In the genomic region with DNA sequence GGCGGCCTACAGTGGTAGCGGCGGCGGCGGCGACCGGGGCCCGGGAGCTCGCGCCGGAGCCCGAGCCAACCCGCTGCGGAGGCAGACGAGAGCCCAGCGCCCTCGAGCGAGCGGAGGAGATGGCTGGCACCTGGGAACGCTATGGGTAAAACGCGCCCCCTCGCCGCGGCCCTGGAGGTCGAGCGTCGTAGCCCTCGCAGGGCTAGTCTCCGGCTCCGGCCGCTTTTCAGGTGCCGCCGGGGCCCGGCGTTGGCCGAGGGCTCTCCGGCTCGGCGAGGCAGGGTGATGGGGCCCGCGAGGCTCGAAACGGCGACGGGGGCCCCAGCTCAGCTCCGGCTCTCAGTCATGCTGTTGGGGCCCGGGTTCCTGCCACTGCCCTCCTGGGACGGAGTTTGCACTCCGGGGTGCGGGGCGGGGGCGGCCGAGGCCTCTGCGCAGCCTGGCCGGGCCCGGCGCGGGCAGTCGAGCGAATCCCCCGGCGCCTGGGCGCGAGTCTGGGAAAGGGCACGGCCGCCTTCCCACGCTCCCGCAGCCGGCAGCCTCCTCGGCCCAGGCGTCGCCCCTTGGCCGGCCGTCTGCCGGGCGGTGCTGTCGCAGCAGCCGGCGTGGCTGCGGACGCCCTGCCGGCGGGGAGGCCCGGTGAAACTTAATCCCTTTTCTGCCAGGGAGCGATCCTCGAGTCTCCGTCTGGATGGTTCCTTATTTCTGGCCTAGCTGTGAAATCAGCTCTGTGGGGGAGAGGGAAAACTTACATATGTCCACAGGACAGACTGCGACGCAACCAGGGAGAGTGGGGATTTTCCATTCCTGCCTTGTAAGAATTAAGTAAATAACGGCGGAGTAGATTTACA, we compare ENCODE assay signal across 8 cellular contexts. TPM values are rescaled to one million over a fixed set of nuclear protein-coding genes. Genes with fewer than 3 reads are reported as not detected.
DNase-seq lines count a peak whose midpoint lies in the region; ATAC-seq and TF ChIP-seq lines count a peak whose summit lies in the region.

No MANE protein-coding gene starts in this region.

- peak; percentile 62 for ATAC-seq in GM19035 (IDR thresholded peaks at IDR 0.05; ENCODE audit: unreplicated experiment)
- peak; percentile 49 for ATAC-seq in HG03571 (IDR thresholded peaks at IDR 0.05; ENCODE audit: unreplicated experiment)

- intact Hi-C loops in breast epithelium (cut with DNase I; ENCODE audit: low total_unique reads) = no loop called here

- peak overlapping the region; percentile 47 for H3K9ac ChIP-seq in smooth muscle cell (ENCODE audit: low read depth)

- peak in 4 of 5 experiments; percentile 2 to 49 (median 16) for DNase-seq in T-helper 2 cell
- DNase-seq in breast epithelium (ENCODE audit: low spot score in 2 of 2) = peak in 1 of 2 donors; percentile 49
- DNase-seq in inferior parietal cortex (ENCODE audit: extremely low spot score) = peak; percentile 31
- DNase-seq in smooth muscle cell (lab: John Stamatoyannopoulos, UW; ENCODE audit: unreplicated experiment) = peak; percentile 25
- DNase-seq in GF-D8 (lab: John Stamatoyannopoulos, UW) = no peak

- H4K20me1 ChIP-seq in smooth muscle cell (ENCODE audit: low read depth) = peaks cover 29% of the 10 kb centered on the region

- no peaks in the 10 kb centered on the region for H3K9me3 ChIP-seq in breast epithelium
- no peaks in the 10 kb centered on the region for H3K9me3 ChIP-seq in smooth muscle cell (replicated peaks; ENCODE audit: low read depth)

- H3K4me3 ChIP-seq in ACC112 (ENCODE audit: low read depth, low read length) (peak overlapping the region; percentile 86), breast epithelium (peak overlapping the region; percentile 50 to 75 (median 56)), smooth muscle cell (peak overlapping the region; percentile 56)

- H3K36me3 ChIP-seq in ACC112 (ENCODE audit: insufficient read depth, low read length) (no peaks in the 10 kb centered on the region), breast epithelium (no peaks in the 10 kb centered on the region), smooth muscle cell (ENCODE audit: low read depth) (no peaks in the 10 kb centered on the region)

- peak overlapping the region; percentile 85 for H2AFZ ChIP-seq in ACC112 (ENCODE audit: low read length, unreplicated experiment)
- H2AFZ ChIP-seq in smooth muscle cell (ENCODE audit: low read depth) = peak overlapping the region; percentile 66

- WGBS in smooth muscle cell (ENCODE audit: low lambda C conversion rate) = 43% methylated on average over 90 of the region's 92 CpGs

- TF ChIP-seq CTCF in breast epithelium (IDR thresholded peaks at IDR 0.05) (no peak), smooth muscle cell (IDR thresholded peaks at IDR 0.05; ENCODE audit: borderline replicate concordance, insufficient read depth, poor library complexity, severe bottlenecking) (no peak)

- H3K4me1 ChIP-seq in ACC112 (ENCODE audit: control insufficient read depth, insufficient read depth, low read length, unreplicated experiment) = peaks cover 13% of the 10 kb centered on the region
- peaks cover 0 to 4% of the 10 kb centered on the region in 2 donors for H3K4me1 ChIP-seq in breast epithelium
- no peaks in the 10 kb centered on the region for H3K4me1 ChIP-seq in smooth muscle cell (ENCODE audit: low read depth)

- H3K27me3 ChIP-seq in ACC112 (ENCODE audit: insufficient read depth, low read length) (no peaks in the 10 kb centered on the region), breast epithelium (peaks cover 0 to 18% of the 10 kb centered on the region in 2 donors), smooth muscle cell (ENCODE audit: low read depth) (no peaks in the 10 kb centered on the region)

- H3K79me2 ChIP-seq in ACC112 (ENCODE audit: control insufficient read depth, insufficient read depth, low read length, unreplicated experiment) (peaks cover 35% of the 10 kb centered on the region), smooth muscle cell (ENCODE audit: low read depth) (peaks cover 17% of the 10 kb centered on the region)

- H3K27ac ChIP-seq in ACC112 (ENCODE audit: low read depth, low read length) (peak overlapping the region; percentile 81), breast epithelium (peak overlapping the region; percentile 86 to 96), smooth muscle cell (ENCODE audit: low read depth) (peak overlapping the region; percentile 57)

- H3K4me2 ChIP-seq in smooth muscle cell = peak overlapping the region; percentile 86

- no peak for TF ChIP-seq POLR2A in breast epithelium (IDR thresholded peaks at IDR 0.05)

- no peaks in the 10 kb centered on the region for H3F3A ChIP-seq in smooth muscle cell (ENCODE audit: low read depth)

RNA-seq across cellular contexts. Expression of a gene that starts 0.8 kb away (rescaled TPM):
- total RNA-seq in breast epithelium (10 to 100 TPM; 28.2 to 32.3 (median 28.5) TPM), smooth muscle cell (11.1 and 16.6 TPM in 2 replicates)
- 4.9 and 6.7 TPM in 2 replicates for polyA plus RNA-seq in smooth muscle cell

RNA-seq across cellular contexts. Expression of a gene that starts 49.0 kb away (rescaled TPM):
- total RNA-seq in breast epithelium (not detected), smooth muscle cell (not detected in 2 replicates)
- not detected in 2 replicates for polyA plus RNA-seq in smooth muscle cell

RNA-seq across cellular contexts. Expression of a gene that starts 50.9 kb away (rescaled TPM):
- total RNA-seq in breast epithelium = 1,000 to 10,000 TPM in 1 of 3 donors, 100 to 1,000 TPM in 2; 606 to 1,046 (median 681) TPM
- 144 and 163 TPM in 2 replicates for total RNA-seq in smooth muscle cell
- polyA plus RNA-seq in smooth muscle cell = 202 and 271 TPM in 2 replicates
